ENCODE assay signal across 13 cellular contexts in the genomic region with DNA sequence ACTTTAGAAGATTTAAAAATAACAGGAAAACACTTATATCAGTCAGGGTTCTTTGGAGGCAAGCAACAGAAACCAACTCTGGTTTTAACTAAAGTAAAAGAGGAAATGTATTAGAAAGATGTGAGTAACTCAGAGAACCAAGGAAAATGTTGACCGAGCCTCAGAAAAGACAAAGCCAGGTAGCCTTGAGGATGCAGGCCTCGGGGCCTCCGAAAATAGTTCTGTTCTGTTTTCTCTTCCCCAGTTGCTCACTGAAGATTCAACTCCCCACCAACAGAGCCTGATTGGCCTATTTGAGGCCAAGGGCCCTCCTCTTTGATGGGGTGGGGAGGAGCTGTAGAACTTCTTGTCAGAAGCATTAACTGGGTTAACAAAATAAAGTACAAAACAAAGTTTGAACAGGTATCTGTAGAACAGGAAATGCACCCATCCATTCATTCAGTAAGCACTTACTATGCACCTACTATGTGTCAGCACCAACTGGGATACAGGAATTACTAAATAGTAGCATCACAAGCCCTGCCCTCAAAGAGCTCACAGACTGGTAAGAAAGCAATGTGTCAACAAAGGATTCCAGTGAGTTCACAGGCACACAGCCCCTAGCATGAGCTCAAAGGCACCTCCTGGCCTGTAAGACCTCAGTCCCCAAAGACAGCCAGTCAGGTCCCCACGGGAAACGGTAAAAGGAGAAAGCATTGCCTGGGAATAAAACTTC. TPM values are rescaled to one million over a fixed set of nuclear protein-coding genes. Genes with fewer than 3 reads are reported as not detected.
A peak's percentile ranks its signal among the peaks of the same experiment; 100 is the strongest.
DNase-seq lines count a peak whose midpoint lies in the region; ATAC-seq and TF ChIP-seq lines count a peak whose summit lies in the region.
"Had no signal": no experiment of that assay in that cellular context is flagged by ENCODE, and none has a peak within 500 bp of the region (broad histone marks: within the 10 kb centered on the region; RNA-seq: fewer than 3 reads in every experiment).

No MANE protein-coding gene starts in this region.

- intact Hi-C loops in heart right ventricle (cut with DNase I) (loop anchor here in 2 of 10 donors (2.0 to 5.0 kb wide), 3 partner anchors 20 to 98 kb away; no protein-coding TSS in a partner anchor), adrenal gland (cut with DNase I) (no loop called here)

- H3K9me3 Mint-ChIP-seq in T-cell = no peaks in the 10 kb centered on the region
- H3K9me3 Mint-ChIP-seq: activated CD8-positive, alpha-beta T cell treated with anti-CD3 and anti-CD28 coated beads for 36 hours had no signal

- no peaks in the 10 kb centered on the region for H3K27me3 Mint-ChIP-seq in T-cell
- H3K27me3 Mint-ChIP-seq: activated CD8-positive, alpha-beta T cell treated with anti-CD3 and anti-CD28 coated beads for 36 hours had no signal

- CTCF ChIA-PET in T-cell (lab: Charles Lee) = interaction anchor here in 1 of 2 donors (0.6 to 0.7 kb wide), 2 partner anchors 240 to 1071 kb away, joined by 3 read pairs; no protein-coding TSS in a partner anchor

- peaks cover 0 to 3% (median 3%) of the 10 kb centered on the region in 3 donors for H3K4me1 Mint-ChIP-seq in T-cell

- WGBS in heart right ventricle, 2 donors = 93 to 95% methylated on average over 5 of the region's 5 CpGs
- WGBS in adrenal gland, 4 donors = 93 to 97% (median 95%) methylated on average over 5 of the region's 5 CpGs

- no peak overlapping the region for H3K4me3 ChIP-seq in GM06990 (replicated peaks; ENCODE audit: low read depth, low read length)
- no peak overlapping the region for H3K4me3 ChIP-seq in heart right ventricle
- no peak overlapping the region for H3K4me3 ChIP-seq in adrenal gland
- H3K4me3 ChIP-seq: tibial nerve had no signal

- peak; percentile 55 for DNase-seq in GM06990 (ENCODE audit: extremely low read depth, insufficient read length)
- DNase-seq in T-cell = no peak
- DNase-seq in heart right ventricle = no peak
- no peak for DNase-seq in adrenal gland
- DNase-seq in DMS79 treated with DMSO at 0.1 percent for 48 hours (lab: John Stamatoyannopoulos, UW) = no peak
- DNase-seq: activated CD8-positive, alpha-beta T cell treated with anti-CD3 and anti-CD28 coated beads for 36 hours; amniotic stem cell; mesendoderm; NCI-H69 had no signal

- TF ChIP-seq POLR2A in adrenal gland (IDR thresholded peaks at IDR 0.05) = no peak

- no peaks in the 10 kb centered on the region for H3K9me3 ChIP-seq in heart right ventricle
- no peaks in the 10 kb centered on the region for H3K9me3 ChIP-seq in adrenal gland (replicated peaks in 1 of 3)
- H3K9me3 ChIP-seq: tibial nerve had no signal

- no peaks in the 10 kb centered on the region for H3K27me3 ChIP-seq in GM06990 (replicated peaks; ENCODE audit: control insufficient read depth, insufficient read depth, low read length)
- no peaks in the 10 kb centered on the region for H3K27me3 ChIP-seq in heart right ventricle
- no peaks in the 10 kb centered on the region for H3K27me3 ChIP-seq in adrenal gland
- H3K27me3 ChIP-seq: tibial nerve had no signal

- peak; percentile 67 for ATAC-seq in GM19023 (IDR thresholded peaks at IDR 0.05; ENCODE audit: unreplicated experiment)
- peak; percentile 59 for ATAC-seq in GM21825 (IDR thresholded peaks at IDR 0.05; ENCODE audit: unreplicated experiment)
- peak; percentile 69 for ATAC-seq in HG03280 (IDR thresholded peaks at IDR 0.05; ENCODE audit: unreplicated experiment)
- no peak for ATAC-seq in T-cell (replicated peaks in 1 of 4)
- ATAC-seq in heart right ventricle = no peak
- ATAC-seq: activated CD8-positive, alpha-beta T cell treated with anti-CD3 and anti-CD28 coated beads for 36 hours had no signal

- TF ChIP-seq CTCF in GM06990 (IDR thresholded peaks at IDR 0.05; ENCODE audit: insufficient read depth, low read length, poor library complexity, severe bottlenecking) (no peak), heart right ventricle (IDR thresholded peaks at IDR 0.05) (no peak), adrenal gland (IDR thresholded peaks at IDR 0.05) (no peak)

- peaks cover 28% of the 10 kb centered on the region for H3K36me3 Mint-ChIP-seq in T-cell

- H3K4me1 ChIP-seq in heart right ventricle = no peaks in the 10 kb centered on the region
- H3K4me1 ChIP-seq in adrenal gland (replicated peaks in 1 of 2) = no peaks in the 10 kb centered on the region
- H3K4me1 ChIP-seq: tibial nerve had no signal

- POLR2A ChIA-PET in T-cell (lab: Charles Lee) = no interaction called here

- H3K27ac ChIP-seq in heart right ventricle = no peak overlapping the region
- H3K27ac ChIP-seq in adrenal gland = no peak overlapping the region
- H3K27ac ChIP-seq: tibial nerve had no signal

- H3K36me3 ChIP-seq in GM06990 (ENCODE audit: control insufficient read depth, insufficient read depth, low read length) = no peaks in the 10 kb centered on the region
- peaks cover 0 to 33% (median 0%) of the 10 kb centered on the region in 9 donors for H3K36me3 ChIP-seq in heart right ventricle
- H3K36me3 ChIP-seq in adrenal gland (replicated peaks in 1 of 2) = no peaks in the 10 kb centered on the region

- H3K4me3 Mint-ChIP-seq in T-cell = no peak overlapping the region
- H3K4me3 Mint-ChIP-seq: activated CD8-positive, alpha-beta T cell treated with anti-CD3 and anti-CD28 coated beads for 36 hours had no signal

- H3K27ac Mint-ChIP-seq in T-cell = peak overlapping the region in 1 of 2 donors; percentile 13
- H3K27ac Mint-ChIP-seq: activated CD8-positive, alpha-beta T cell treated with anti-CD3 and anti-CD28 coated beads for 36 hours had no signal

RNA-seq across cellular contexts. Expression of a gene that starts 12.6 kb away (rescaled TPM):
- 1 to 10 TPM in 1 of 5 donors, under 1 TPM in 3, not detected in 1; 0.41 to 1.0 (median 0.69) TPM for total RNA-seq in T-cell
- total RNA-seq in heart right ventricle = 10 to 100 TPM in 1 of 10 donors, 1 to 10 TPM in 4, under 1 TPM in 5; 0.30 to 24.4 (median 0.97) TPM
- 1 to 10 TPM in 1 of 2 donors, under 1 TPM in 1; 0.95 to 1.4 TPM for polyA plus RNA-seq in heart right ventricle
- 10 to 100 TPM in 4 of 8 donors, 1 to 10 TPM in 3, under 1 TPM in 1; 0.91 to 20.4 (median 12.8) TPM for total RNA-seq in adrenal gland
- 10 to 100 TPM in 1 of 3 donors, 1 to 10 TPM in 2; 6.4 to 24.2 (median 6.5) TPM for polyA plus RNA-seq in adrenal gland

RNA-seq across cellular contexts. Expression of a gene that starts 23.2 kb away (rescaled TPM):
- total RNA-seq in T-cell (not detected), heart right ventricle (not detected), adrenal gland (under 1 TPM in 1 of 8 donors, not detected in 7; 0.14 TPM)
- polyA plus RNA-seq in heart right ventricle (under 1 TPM in 1 of 2 donors, not detected in 1; 0.44 TPM), adrenal gland (under 1 TPM in 2 of 3 donors, not detected in 1; 0.20 to 0.80 TPM)
- total RNA-seq: activated CD8-positive, alpha-beta T cell treated with anti-CD3 and anti-CD28 coated beads for 36 hours had no signal

RNA-seq across cellular contexts. Expression of a gene that starts 37.1 kb away (rescaled TPM):
- 10 to 100 TPM in 2 of 5 donors, 1 to 10 TPM in 3; 1.2 to 43.3 (median 5.8) TPM for total RNA-seq in T-cell
- total RNA-seq in heart right ventricle = 1 to 10 TPM in 1 of 10 donors, under 1 TPM in 1, not detected in 8; 0.87 to 3.0 TPM
- under 1 TPM in 1 of 2 donors, not detected in 1; 0.12 TPM for polyA plus RNA-seq in heart right ventricle
- total RNA-seq in adrenal gland = 1 to 10 TPM in 3 of 8 donors, under 1 TPM in 2, not detected in 3; 0.28 to 2.2 (median 1.1) TPM
- polyA plus RNA-seq in adrenal gland = under 1 TPM; 0.24 to 0.37 (median 0.26) TPM

RNA-seq across cellular contexts. Expression of a gene that starts 58.5 kb away (rescaled TPM):
- total RNA-seq in T-cell = 10 to 100 TPM in 4 of 5 donors, 1 to 10 TPM in 1; 8.8 to 17.1 (median 14.3) TPM
- 10 to 100 TPM in 5 of 10 donors, 1 to 10 TPM in 5; 7.0 to 22.8 (median 10.2) TPM for total RNA-seq in heart right ventricle
- polyA plus RNA-seq in heart right ventricle = 10 to 100 TPM; 43.5 to 80.8 TPM
- 100 to 1,000 TPM in 6 of 8 donors, 10 to 100 TPM in 2; 61.5 to 260 (median 142) TPM for total RNA-seq in adrenal gland
- polyA plus RNA-seq in adrenal gland = 100 to 1,000 TPM in 1 of 3 donors, 10 to 100 TPM in 2; 28.3 to 217 (median 75.8) TPM

Comparison
In these comparisons a context has a peak if more than half of its experiments do, and no peak if none do; other contexts are left out.
1. ATAC-seq: peak in GM19023 (single experiment), GM21825 (single experiment) and HG03280 (single experiment); none in T-cell (0 of 4) and heart right ventricle (0 of 8).